Comparison of ENCODE assay signal across 12 cellular contexts in genomic region chr11:116994195-116994594, GRCh38.
A peak's percentile ranks its signal among the peaks of the same experiment; 100 is the strongest.
DNase-seq lines count a peak whose midpoint lies in the region; ATAC-seq and TF ChIP-seq lines count a peak whose summit lies in the region.
"Had no signal": no experiment of that assay in that cellular context is flagged by ENCODE, and none has a peak within 500 bp of the region (broad histone marks: within the 10 kb centered on the region; RNA-seq: fewer than 3 reads in every experiment).

No MANE protein-coding gene starts in this region.

- no peak for DNase-seq in activated CD8-positive, alpha-beta T cell treated with anti-CD3 and anti-CD28 coated beads for 36 hours
- no peak for DNase-seq in activated CD8-positive, alpha-beta T cell treated with anti-CD3 and anti-CD28 coated beads, Interleukin-2, amount 10 ng/mL, durations not matched to agents 7 days and 5 days
- DNase-seq in T-cell (no peak), G401 (ENCODE audit: low spot score) (no peak), NCI-H510A (lab: John Stamatoyannopoulos, UW) (no peak)
- DNase-seq: NCI-H187 treated with DMSO at 0.1 percent for 48 hours, NCI-H526 treated with DMSO at 0.1 percent for 48 hours had no signal

- no peaks in the 10 kb centered on the region for H3K27me3 ChIP-seq in layer of hippocampus (ENCODE audit: control insufficient read depth, insufficient read depth, low read length)
- H3K27me3 ChIP-seq: gastroesophageal sphincter had no signal

- intact Hi-C loops in activated CD8-positive, alpha-beta T cell treated with anti-CD3 and anti-CD28 coated beads for 36 hours (cut with micrococcal nuclease), result no loop called here

- H3K9me3 Mint-ChIP-seq in activated CD8-positive, alpha-beta T cell treated with anti-CD3 and anti-CD28 coated beads for 36 hours, result no peaks in the 10 kb centered on the region
- H3K9me3 Mint-ChIP-seq in activated CD8-positive, alpha-beta T cell treated with anti-CD3 and anti-CD28 coated beads, Interleukin-2, amount 10 ng/mL, durations not matched to agents 7 days and 5 days (ENCODE audit: insufficient read depth), result no peaks in the 10 kb centered on the region
- H3K9me3 Mint-ChIP-seq in T-cell, result no peaks in the 10 kb centered on the region
- H3K9me3 Mint-ChIP-seq in stimulated activated memory B cell treated with anti-CD40 and anti-IgM and Interleukin-4, amounts not matched to agents 10 μg/mL and 1 μg/mL and 100 μg/mL, for 72 hours, result no peaks in the 10 kb centered on the region

- H3K27me3 Mint-ChIP-seq in activated CD8-positive, alpha-beta T cell treated with anti-CD3 and anti-CD28 coated beads for 36 hours, result no peaks in the 10 kb centered on the region
- no peaks in the 10 kb centered on the region for H3K27me3 Mint-ChIP-seq in activated CD8-positive, alpha-beta T cell treated with anti-CD3 and anti-CD28 coated beads, Interleukin-2, amount 10 ng/mL, durations not matched to agents 7 days and 5 days (ENCODE audit: low read depth)
- H3K27me3 Mint-ChIP-seq in T-cell, result no peaks in the 10 kb centered on the region
- H3K27me3 Mint-ChIP-seq in stimulated activated memory B cell treated with anti-CD40 and anti-IgM and Interleukin-4, amounts not matched to agents 10 μg/mL and 1 μg/mL and 100 μg/mL, for 72 hours, result no peaks in the 10 kb centered on the region

- H3K27ac Mint-ChIP-seq in activated CD8-positive, alpha-beta T cell treated with anti-CD3 and anti-CD28 coated beads for 36 hours, result peak overlapping the region; percentile 57
- H3K27ac Mint-ChIP-seq in activated CD8-positive, alpha-beta T cell treated with anti-CD3 and anti-CD28 coated beads, Interleukin-2, amount 10 ng/mL, durations not matched to agents 7 days and 5 days, result no peak overlapping the region
- H3K27ac Mint-ChIP-seq in T-cell, result peak overlapping the region; percentile 58
- peak overlapping the region; percentile 49 for H3K27ac Mint-ChIP-seq in stimulated activated memory B cell treated with anti-CD40 and anti-IgM and Interleukin-4, amounts not matched to agents 10 μg/mL and 1 μg/mL and 100 μg/mL, for 72 hours

- no peak overlapping the region for H3K4me3 Mint-ChIP-seq in activated CD8-positive, alpha-beta T cell treated with anti-CD3 and anti-CD28 coated beads for 36 hours
- H3K4me3 Mint-ChIP-seq in activated CD8-positive, alpha-beta T cell treated with anti-CD3 and anti-CD28 coated beads, Interleukin-2, amount 10 ng/mL, durations not matched to agents 7 days and 5 days, result no peak overlapping the region
- peak overlapping the region in 1 of 3 donors; percentile 50 for H3K4me3 Mint-ChIP-seq in T-cell
- H3K4me3 Mint-ChIP-seq in stimulated activated memory B cell treated with anti-CD40 and anti-IgM and Interleukin-4, amounts not matched to agents 10 μg/mL and 1 μg/mL and 100 μg/mL, for 72 hours, result no peak overlapping the region

- peaks cover 4% of the 10 kb centered on the region for H3K36me3 Mint-ChIP-seq in activated CD8-positive, alpha-beta T cell treated with anti-CD3 and anti-CD28 coated beads for 36 hours (ENCODE audit: low read depth)
- peaks cover 2% of the 10 kb centered on the region for H3K36me3 Mint-ChIP-seq in activated CD8-positive, alpha-beta T cell treated with anti-CD3 and anti-CD28 coated beads, Interleukin-2, amount 10 ng/mL, durations not matched to agents 7 days and 5 days (ENCODE audit: low read depth)
- H3K36me3 Mint-ChIP-seq in T-cell, result peaks cover 5% of the 10 kb centered on the region
- peaks cover 6% of the 10 kb centered on the region for H3K36me3 Mint-ChIP-seq in stimulated activated memory B cell treated with anti-CD40 and anti-IgM and Interleukin-4, amounts not matched to agents 10 μg/mL and 1 μg/mL and 100 μg/mL, for 72 hours

- peaks cover 52% of the 10 kb centered on the region for H3K4me1 Mint-ChIP-seq in activated CD8-positive, alpha-beta T cell treated with anti-CD3 and anti-CD28 coated beads for 36 hours (ENCODE audit: low read depth)
- H3K4me1 Mint-ChIP-seq in activated CD8-positive, alpha-beta T cell treated with anti-CD3 and anti-CD28 coated beads, Interleukin-2, amount 10 ng/mL, durations not matched to agents 7 days and 5 days (ENCODE audit: low read depth), result peaks cover 19% of the 10 kb centered on the region
- H3K4me1 Mint-ChIP-seq in T-cell, result peaks cover 46 to 66% (median 66%) of the 10 kb centered on the region in 3 donors
- H3K4me1 Mint-ChIP-seq in stimulated activated memory B cell treated with anti-CD40 and anti-IgM and Interleukin-4, amounts not matched to agents 10 μg/mL and 1 μg/mL and 100 μg/mL, for 72 hours, result peaks cover 68% of the 10 kb centered on the region

- POLR2A ChIA-PET in activated CD8-positive, alpha-beta T cell treated with anti-CD3 and anti-CD28 coated beads for 36 hours (lab: Charles Lee), result interaction anchor here (0.6 to 1.4 kb wide), 3 partner anchors 9 to 103 kb away, joined by 3 to 7 read pairs (median 3); no protein-coding TSS in a partner anchor
- POLR2A ChIA-PET in activated CD8-positive, alpha-beta T cell treated with anti-CD3 and anti-CD28 coated beads, Interleukin-2, amount 10 ng/mL, durations not matched to agents 7 days and 5 days (lab: Charles Lee), result interaction anchor here (0.6 to 1.1 kb wide), 2 partner anchors 31 to 150 kb away, joined by 4 to 7 read pairs; partner anchors contain the start of gene PAFAH1B2
- POLR2A ChIA-PET in T-cell (lab: Charles Lee), result interaction anchor here in 1 of 2 donors (0.6 to 1.2 kb wide), 5 partner anchors 63 to 105 kb away, joined by 3 to 4 read pairs (median 3); no protein-coding TSS in a partner anchor

- no peak for TF ChIP-seq CTCF in activated CD8-positive, alpha-beta T cell treated with anti-CD3 and anti-CD28 coated beads for 36 hours (IDR thresholded peaks at IDR 0.05)

- CTCF ChIA-PET in activated CD8-positive, alpha-beta T cell treated with anti-CD3 and anti-CD28 coated beads for 36 hours (lab: Charles Lee), result interaction anchor here (1.1 to 1.8 kb wide), 6 partner anchors 10 to 203 kb away, joined by 3 to 4 read pairs (median 3); partner anchors contain the start of gene APOA5
- CTCF ChIA-PET in activated CD8-positive, alpha-beta T cell treated with anti-CD3 and anti-CD28 coated beads, Interleukin-2, amount 10 ng/mL, durations not matched to agents 7 days and 5 days (lab: Charles Lee), result interaction anchor here (0.9 to 1.1 kb wide), 2 partner anchors 11 to 114 kb away, joined by 3 read pairs; no protein-coding TSS in a partner anchor
- CTCF ChIA-PET in T-cell (lab: Charles Lee), result interaction anchor here in 1 of 2 donors (1.0 to 1.8 kb wide), 4 partner anchors 10 to 112 kb away, joined by 4 to 7 read pairs (median 5); no protein-coding TSS in a partner anchor

- in situ Hi-C loops in G401 (cut with HindIII; ENCODE audit: low sequenced_read_pairs), result no loop called here

- H3K27ac ChIP-seq in layer of hippocampus (ENCODE audit: low read depth, low read length), result peak overlapping the region; percentile 59

- no peak for ATAC-seq in activated CD8-positive, alpha-beta T cell treated with anti-CD3 and anti-CD28 coated beads for 36 hours
- ATAC-seq in activated CD8-positive, alpha-beta T cell treated with anti-CD3 and anti-CD28 coated beads, Interleukin-2, amount 10 ng/mL, durations not matched to agents 7 days and 5 days, result no peak
- no peak for ATAC-seq in T-cell (replicated peaks in 1 of 4)
- ATAC-seq in stimulated activated memory B cell treated with anti-CD40 and anti-IgM and Interleukin-4, amounts not matched to agents 10 μg/mL and 1 μg/mL and 100 μg/mL, for 72 hours, result no peak
- no peak for ATAC-seq in HG03378 (IDR thresholded peaks at IDR 0.05; ENCODE audit: unreplicated experiment)
- ATAC-seq: gastroesophageal sphincter, SK-N-SH treated with all-trans-retinoic acid at 6 μM for 48 hours had no signal
